Comparison of ENCODE assay signal across 1 cellular context in the genomic region with DNA sequence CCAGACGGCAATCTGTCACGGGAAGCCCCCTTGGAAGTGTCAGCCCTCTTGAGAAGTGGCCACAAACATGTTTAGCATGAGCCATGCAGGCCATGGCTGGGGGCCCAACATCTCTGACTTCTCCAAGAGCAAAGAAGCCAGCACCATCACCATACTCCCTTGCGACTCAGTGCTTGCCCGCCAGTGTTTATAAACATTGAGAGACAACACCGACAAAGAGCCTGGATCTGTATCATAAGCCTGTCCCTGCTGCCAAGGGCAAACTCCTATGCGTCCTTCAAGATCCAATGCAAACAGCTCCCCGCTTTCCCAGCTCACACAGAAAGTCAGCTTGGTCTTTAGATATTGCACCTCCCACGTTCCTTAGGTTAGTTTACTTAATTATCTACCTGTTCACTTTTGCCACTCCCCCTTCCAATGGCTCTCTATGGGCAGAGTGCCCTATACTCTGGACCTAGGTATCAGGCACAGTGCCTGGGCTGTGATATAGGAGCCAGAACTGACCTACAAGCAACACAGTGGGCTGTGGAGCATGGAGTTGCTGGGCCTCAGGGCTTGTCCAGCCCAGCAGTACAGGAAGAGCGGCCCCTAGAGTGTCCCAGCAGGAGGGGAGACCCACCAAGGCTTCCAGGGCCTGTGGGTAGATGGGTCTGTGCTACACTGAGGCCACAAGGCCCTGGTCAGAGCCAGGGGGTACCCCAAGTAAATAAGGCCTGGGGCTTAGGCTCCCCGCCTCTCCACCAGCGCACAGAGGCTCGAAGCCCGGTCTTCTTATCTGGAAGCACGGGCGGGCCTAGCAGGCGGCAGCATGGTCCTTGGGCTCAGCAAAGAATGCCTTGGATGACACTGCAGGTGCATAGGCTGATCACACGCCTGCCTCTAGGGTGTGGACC.
TF ChIP-seq lines count a peak whose summit lies in the region.

No MANE protein-coding gene starts in this region.

TF ChIP-seq in WTC11, 78 proteins besides CTCF, POLR2A, EP300 and RAD21 (continued from another document):
- TF ChIP-seq, protein P1, sequence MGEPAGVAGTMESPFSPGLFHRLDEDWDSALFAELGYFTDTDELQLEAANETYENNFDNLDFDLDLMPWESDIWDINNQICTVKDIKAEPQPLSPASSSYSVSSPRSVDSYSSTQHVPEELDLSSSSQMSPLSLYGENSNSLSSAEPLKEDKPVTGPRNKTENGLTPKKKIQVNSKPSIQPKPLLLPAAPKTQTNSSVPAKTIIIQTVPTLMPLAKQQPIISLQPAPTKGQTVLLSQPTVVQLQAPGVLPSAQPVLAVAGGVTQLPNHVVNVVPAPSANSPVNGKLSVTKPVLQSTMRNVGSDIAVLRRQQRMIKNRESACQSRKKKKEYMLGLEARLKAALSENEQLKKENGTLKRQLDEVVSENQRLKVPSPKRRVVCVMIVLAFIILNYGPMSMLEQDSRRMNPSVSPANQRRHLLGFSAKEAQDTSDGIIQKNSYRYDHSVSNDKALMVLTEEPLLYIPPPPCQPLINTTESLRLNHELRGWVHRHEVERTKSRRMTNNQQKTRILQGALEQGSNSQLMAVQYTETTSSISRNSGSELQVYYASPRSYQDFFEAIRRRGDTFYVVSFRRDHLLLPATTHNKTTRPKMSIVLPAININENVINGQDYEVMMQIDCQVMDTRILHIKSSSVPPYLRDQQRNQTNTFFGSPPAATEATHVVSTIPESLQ (CRISPR knock-in tag; IDR thresholded peaks at IDR 0.05): no peak
- TF ChIP-seq GABPB1 (CRISPR knock-in tag; IDR thresholded peaks at IDR 0.05) (no peak), TEAD1 (CRISPR knock-in tag; IDR thresholded peaks at IDR 0.05) (no peak), TP53 (CRISPR knock-in tag; IDR thresholded peaks at IDR 0.05) (no peak), ZNF423 (CRISPR knock-in tag; IDR thresholded peaks at IDR 0.05) (no peak), PRRX2 (CRISPR knock-in tag; IDR thresholded peaks at IDR 0.05) (no peak), ZNF121 (CRISPR knock-in tag; IDR thresholded peaks at IDR 0.05) (no peak), ATF3 (CRISPR knock-in tag; conservative IDR thresholded peaks at IDR 0.05) (no peak), STAT6 (CRISPR knock-in tag; conservative IDR thresholded peaks at IDR 0.05; ENCODE audit: low read depth) (no peak)
- TF ChIP-seq, protein P2, sequence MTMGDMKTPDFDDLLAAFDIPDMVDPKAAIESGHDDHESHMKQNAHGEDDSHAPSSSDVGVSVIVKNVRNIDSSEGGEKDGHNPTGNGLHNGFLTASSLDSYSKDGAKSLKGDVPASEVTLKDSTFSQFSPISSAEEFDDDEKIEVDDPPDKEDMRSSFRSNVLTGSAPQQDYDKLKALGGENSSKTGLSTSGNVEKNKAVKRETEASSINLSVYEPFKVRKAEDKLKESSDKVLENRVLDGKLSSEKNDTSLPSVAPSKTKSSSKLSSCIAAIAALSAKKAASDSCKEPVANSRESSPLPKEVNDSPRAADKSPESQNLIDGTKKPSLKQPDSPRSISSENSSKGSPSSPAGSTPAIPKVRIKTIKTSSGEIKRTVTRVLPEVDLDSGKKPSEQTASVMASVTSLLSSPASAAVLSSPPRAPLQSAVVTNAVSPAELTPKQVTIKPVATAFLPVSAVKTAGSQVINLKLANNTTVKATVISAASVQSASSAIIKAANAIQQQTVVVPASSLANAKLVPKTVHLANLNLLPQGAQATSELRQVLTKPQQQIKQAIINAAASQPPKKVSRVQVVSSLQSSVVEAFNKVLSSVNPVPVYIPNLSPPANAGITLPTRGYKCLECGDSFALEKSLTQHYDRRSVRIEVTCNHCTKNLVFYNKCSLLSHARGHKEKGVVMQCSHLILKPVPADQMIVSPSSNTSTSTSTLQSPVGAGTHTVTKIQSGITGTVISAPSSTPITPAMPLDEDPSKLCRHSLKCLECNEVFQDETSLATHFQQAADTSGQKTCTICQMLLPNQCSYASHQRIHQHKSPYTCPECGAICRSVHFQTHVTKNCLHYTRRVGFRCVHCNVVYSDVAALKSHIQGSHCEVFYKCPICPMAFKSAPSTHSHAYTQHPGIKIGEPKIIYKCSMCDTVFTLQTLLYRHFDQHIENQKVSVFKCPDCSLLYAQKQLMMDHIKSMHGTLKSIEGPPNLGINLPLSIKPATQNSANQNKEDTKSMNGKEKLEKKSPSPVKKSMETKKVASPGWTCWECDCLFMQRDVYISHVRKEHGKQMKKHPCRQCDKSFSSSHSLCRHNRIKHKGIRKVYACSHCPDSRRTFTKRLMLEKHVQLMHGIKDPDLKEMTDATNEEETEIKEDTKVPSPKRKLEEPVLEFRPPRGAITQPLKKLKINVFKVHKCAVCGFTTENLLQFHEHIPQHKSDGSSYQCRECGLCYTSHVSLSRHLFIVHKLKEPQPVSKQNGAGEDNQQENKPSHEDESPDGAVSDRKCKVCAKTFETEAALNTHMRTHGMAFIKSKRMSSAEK (CRISPR knock-in tag; IDR thresholded peaks at IDR 0.05; ENCODE audit: borderline replicate concordance): no peak
